Comparison of ENCODE assay signal across 33 cellular contexts in the genomic region with DNA sequence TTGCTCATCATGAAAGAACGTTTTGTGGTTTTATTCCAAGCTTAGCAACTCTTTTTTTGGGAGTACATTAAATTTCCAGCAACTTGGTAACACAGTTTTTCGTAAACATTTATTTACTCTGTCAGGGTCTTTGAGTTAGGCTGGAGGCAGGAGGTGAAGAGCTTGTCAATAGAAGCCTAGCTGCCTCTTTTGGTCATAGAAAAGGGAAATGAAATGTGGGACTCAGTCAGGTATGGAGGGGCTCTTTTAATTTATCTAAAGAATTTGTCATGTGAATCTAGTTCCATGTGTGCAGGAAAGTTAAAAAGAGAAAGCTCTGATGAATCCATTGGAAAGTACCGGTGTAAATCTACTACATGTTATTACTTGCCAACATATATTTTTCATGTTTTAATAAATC. TPM values are rescaled to one million over a fixed set of nuclear protein-coding genes. Genes with fewer than 3 reads are reported as not detected.
DNase-seq lines count a peak whose midpoint lies in the region; ATAC-seq, FAIRE-seq and TF ChIP-seq lines count a peak whose summit lies in the region.
"Had no signal": no experiment of that assay in that cellular context is flagged by ENCODE, and none has a peak within 500 bp of the region (broad histone marks: within the 10 kb centered on the region; RNA-seq: fewer than 3 reads in every experiment).

No MANE protein-coding gene starts in this region.

- peak overlapping the region; percentile 54 for H3K27ac ChIP-seq in DOHH2 (ENCODE audit: low read depth, low read length)
- H3K27ac ChIP-seq: colonic mucosa, epithelial cell of prostate, pancreas, SK-N-MC, upper lobe of left lung had no signal

- peaks cover 21% of the 10 kb centered on the region for H3K4me1 ChIP-seq in DOHH2 (ENCODE audit: control insufficient read depth, low read length)
- H3K4me1 ChIP-seq: Caco-2, colonic mucosa, pancreas, upper lobe of left lung had no signal

- CTCF ChIA-PET in activated naive CD4-positive, alpha-beta T cell treated with anti-CD3 and anti-CD28 coated beads for 36 hours (lab: Charles Lee): no interaction called here

- no peaks in the 10 kb centered on the region for H3K9me2 ChIP-seq in DOHH2 (replicated peaks; ENCODE audit: control insufficient read depth, low read length)

- no peaks in the 10 kb centered on the region for H3K9me3 ChIP-seq in DOHH2 (ENCODE audit: control insufficient read depth, insufficient read depth, low read length)
- H3K9me3 ChIP-seq: Caco-2, colonic mucosa, MG63, pancreas, upper lobe of left lung had no signal

- no peaks in the 10 kb centered on the region for H3F3A ChIP-seq in DOHH2 (ENCODE audit: control insufficient read depth, insufficient read depth)

- H3K4me3 Mint-ChIP-seq in activated naive CD4-positive, alpha-beta T cell treated with anti-CD3 and anti-CD28 coated beads for 36 hours: no peak overlapping the region
- H3K4me3 Mint-ChIP-seq in immature natural killer cell: no peak overlapping the region
- H3K4me3 Mint-ChIP-seq: activated naive CD8-positive, alpha-beta T cell treated with anti-CD3 and anti-CD28 coated beads, Interleukin-2, amount 50 U/mL, for 24 hours; CD14-positive monocyte; nephron progenitor cell had no signal

- H3K4me1 Mint-ChIP-seq in activated naive CD4-positive, alpha-beta T cell treated with anti-CD3 and anti-CD28 coated beads for 36 hours (ENCODE audit: low read depth): no peaks in the 10 kb centered on the region
- H3K4me1 Mint-ChIP-seq in immature natural killer cell: no peaks in the 10 kb centered on the region
- H3K4me1 Mint-ChIP-seq: activated naive CD8-positive, alpha-beta T cell treated with anti-CD3 and anti-CD28 coated beads, Interleukin-2, amount 50 U/mL, for 24 hours; CD14-positive monocyte; nephron progenitor cell had no signal

- H3K9me3 Mint-ChIP-seq in activated naive CD4-positive, alpha-beta T cell treated with anti-CD3 and anti-CD28 coated beads for 36 hours: no peaks in the 10 kb centered on the region
- H3K9me3 Mint-ChIP-seq in immature natural killer cell: no peaks in the 10 kb centered on the region
- H3K9me3 Mint-ChIP-seq: activated naive CD8-positive, alpha-beta T cell treated with anti-CD3 and anti-CD28 coated beads, Interleukin-2, amount 50 U/mL, for 24 hours; nephron progenitor cell had no signal

- H4K20me1 ChIP-seq in DOHH2 (ENCODE audit: control insufficient read depth, insufficient read depth, low read depth, low read length): no peaks in the 10 kb centered on the region

- intact Hi-C loops in activated naive CD4-positive, alpha-beta T cell treated with anti-CD3 and anti-CD28 coated beads for 36 hours (cut with micrococcal nuclease): no loop called here

- no peak for TF ChIP-seq CTCF in DOHH2 (IDR thresholded peaks at IDR 0.05; ENCODE audit: low read depth, low read length, poor library complexity, severe bottlenecking)
- no peak for TF ChIP-seq CTCF in bronchial epithelial cell (IDR thresholded peaks at IDR 0.05; ENCODE audit: insufficient read depth, low read length, severe bottlenecking)

- no peaks in the 10 kb centered on the region for H3K36me3 Mint-ChIP-seq in activated naive CD4-positive, alpha-beta T cell treated with anti-CD3 and anti-CD28 coated beads for 36 hours (ENCODE audit: low read depth)
- H3K36me3 Mint-ChIP-seq in immature natural killer cell: no peaks in the 10 kb centered on the region
- H3K36me3 Mint-ChIP-seq: CD14-positive monocyte had no signal

- DNase-seq in bronchial epithelial cell (ENCODE audit: low read depth): peak; percentile 17
- no peak for DNase-seq in activated naive CD4-positive, alpha-beta T cell treated with anti-CD3 and anti-CD28 coated beads for 36 hours
- DNase-seq in immature natural killer cell: no peak
- DNase-seq: 8988T; activated CD4-positive, CD25-positive, alpha-beta regulatory T cell; activated naive CD8-positive, alpha-beta T cell treated with anti-CD3 and anti-CD28 coated beads, Interleukin-2, amount 50 U/mL, for 24 hours; activated T-cell treated with anti-CD3 and anti-CD28 coated beads, Interleukin-2, amount 50 U/mL, for 48 hours; Caco-2; colonic mucosa; DMS53; effector CD8-positive, alpha-beta T cell; KG1; left colon; mammary epithelial cell; MG63; NCI-H2029; NCI-H524 treated with DMSO at 0.1 percent for 48 hours; nephron progenitor cell; pancreas; PC-3; stimulated activated CD4-positive, alpha-beta T cell treated with anti-CD3 and anti-CD28 coated beads, Interleukin-15, amount 100 ng/mL, for 24 hours; stimulated activated CD4-positive, alpha-beta T cell treated with anti-CD3 and anti-CD28 coated beads, Interleukin-4, amount 100 ng/mL, for 4 hours; substantia nigra; upper lobe of left lung had no signal

- FAIRE-seq in bronchial epithelial cell (lab: Jason Lieb, UNC): no peak
- FAIRE-seq: astrocyte, pancreas had no signal

- H3K27ac Mint-ChIP-seq in activated naive CD4-positive, alpha-beta T cell treated with anti-CD3 and anti-CD28 coated beads for 36 hours: no peak overlapping the region
- H3K27ac Mint-ChIP-seq in immature natural killer cell: no peak overlapping the region
- H3K27ac Mint-ChIP-seq: activated naive CD8-positive, alpha-beta T cell treated with anti-CD3 and anti-CD28 coated beads, Interleukin-2, amount 50 U/mL, for 24 hours; CD14-positive monocyte; nephron progenitor cell had no signal

- H3K27me3 Mint-ChIP-seq in activated naive CD4-positive, alpha-beta T cell treated with anti-CD3 and anti-CD28 coated beads for 36 hours (ENCODE audit: low read depth): peaks cover 20% of the 10 kb centered on the region
- peaks cover 0 to 6% (median 0%) of the 10 kb centered on the region in 3 donors for H3K27me3 Mint-ChIP-seq in immature natural killer cell (ENCODE audit: low read depth in 3 of 3)

- H3K27me3 ChIP-seq in DOHH2 (ENCODE audit: control insufficient read depth, low read length) (no peaks in the 10 kb centered on the region), bronchial epithelial cell (ENCODE audit: control insufficient read depth, insufficient read depth, low read length) (no peaks in the 10 kb centered on the region)
- H3K27me3 ChIP-seq: colonic mucosa, MG63, pancreas, upper lobe of left lung had no signal

- ATAC-seq in GM21529 (IDR thresholded peaks at IDR 0.05; ENCODE audit: unreplicated experiment) (peak; percentile 55), HG03103 (IDR thresholded peaks at IDR 0.05; ENCODE audit: low read depth, unreplicated experiment) (peak; percentile 56), HG02970 (IDR thresholded peaks at IDR 0.05; ENCODE audit: low FRiP score, unreplicated experiment) (no peak), esophagus mucosa (no peak)
- ATAC-seq: activated naive CD8-positive, alpha-beta T cell treated with anti-CD3 and anti-CD28 coated beads, Interleukin-2, amount 50 U/mL, for 24 hours; left colon; pancreas; PC-3 had no signal

- H3K36me3 ChIP-seq in DOHH2 (ENCODE audit: control insufficient read depth, low read length): no peaks in the 10 kb centered on the region
- H3K36me3 ChIP-seq in bronchial epithelial cell (ENCODE audit: control insufficient read depth, insufficient read depth, low read length): no peaks in the 10 kb centered on the region
- H3K36me3 ChIP-seq: colonic mucosa, MG63, pancreas, upper lobe of left lung had no signal

- peak overlapping the region; percentile 57 for H3K4me2 ChIP-seq in DOHH2 (ENCODE audit: low read length)

- H3K79me2 ChIP-seq in DOHH2 (ENCODE audit: control insufficient read depth, low read length): no peaks in the 10 kb centered on the region

- H3K4me3 ChIP-seq in DOHH2 (ENCODE audit: low read length) (peak overlapping the region; percentile 38), bronchial epithelial cell (ENCODE audit: low read depth, low read length) (no peak overlapping the region)
- H3K4me3 ChIP-seq: colonic mucosa, MG63, pancreas, SK-N-MC, upper lobe of left lung had no signal

RNA-seq across cellular contexts. Expression of a gene that starts 45.9 kb away (rescaled TPM):
- total RNA-seq in bronchial epithelial cell: 8.2 and 11.3 TPM in 2 replicates
- 1 to 10 TPM; 6.7 to 7.5 TPM for total RNA-seq in activated naive CD4-positive, alpha-beta T cell treated with anti-CD3 and anti-CD28 coated beads for 36 hours
- polyA plus RNA-seq in immature natural killer cell: 10 to 100 TPM; 18.7 to 20.7 (median 19.8) TPM
- total RNA-seq in esophagus mucosa: 9.0 TPM

Comparison
In these comparisons a context has a peak if more than half of its experiments do, and no peak if none do; other contexts are left out.
1. ATAC-seq: peak in GM21529 (single experiment) and HG03103 (single experiment); none in HG02970 (single experiment) and esophagus mucosa (single experiment).